In the genomic region with DNA sequence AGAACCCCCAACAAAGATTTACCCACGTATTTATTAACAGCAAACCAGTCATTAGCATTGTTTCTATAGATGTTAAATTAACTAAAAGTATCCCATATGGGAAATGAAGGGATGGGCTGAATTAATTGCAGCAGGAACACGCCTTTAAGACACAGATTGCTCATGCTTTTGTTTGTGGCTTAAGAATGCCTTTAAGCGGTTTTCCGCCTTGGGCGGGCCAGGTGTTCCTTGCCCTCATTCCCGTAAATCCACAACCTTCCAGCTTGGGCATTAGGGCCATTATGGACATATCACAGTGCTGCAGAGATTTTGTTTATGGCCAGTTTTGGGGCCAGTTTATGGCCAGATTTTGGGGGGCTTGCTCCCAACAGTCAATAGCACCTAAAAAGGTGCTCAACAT, we compare ENCODE assay signal across 1 cellular context. TPM values are rescaled to one million over a fixed set of nuclear protein-coding genes. Genes with fewer than 3 reads are reported as not detected.
"Had no signal": no experiment of that assay in that cellular context is flagged by ENCODE, and none has a peak within 500 bp of the region (broad histone marks: within the 10 kb centered on the region; RNA-seq: fewer than 3 reads in every experiment).

No MANE protein-coding gene starts in this region.

RNA-seq across cellular contexts. Expression of a gene that starts 22.6 kb away (rescaled TPM):
- polyA plus RNA-seq: neural cell had no signal
